22 cellular contexts compared by ENCODE assay signal in the genomic region with DNA sequence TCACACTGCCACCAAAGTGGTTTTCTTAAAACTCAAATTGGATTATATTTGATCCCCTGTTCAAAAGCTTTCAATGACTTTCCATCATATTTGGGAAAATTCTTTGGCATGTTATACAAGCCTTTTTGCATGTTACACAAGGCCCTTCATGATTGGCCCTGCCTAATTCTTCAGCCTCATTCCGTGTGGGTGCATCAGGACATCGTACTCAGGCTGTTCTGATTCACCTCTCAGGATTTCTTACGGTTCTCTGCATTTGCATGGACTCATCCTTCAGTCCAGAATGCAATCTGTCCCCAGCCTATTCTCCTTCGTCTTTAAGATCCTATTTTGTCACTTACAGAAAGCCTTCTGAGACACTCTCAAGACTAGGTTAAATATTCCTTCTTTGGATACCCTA.
"Had no signal": no experiment of that assay in that cellular context is flagged by ENCODE, and none has a peak within 500 bp of the region (broad histone marks: within the 10 kb centered on the region; RNA-seq: fewer than 3 reads in every experiment).

No MANE protein-coding gene starts in this region.

- ATAC-seq: esophagus mucosa, heart right ventricle, natural killer cell, upper lobe of right lung had no signal

- DNase-seq: activated B cell treated with CpG ODN at 0.5 μM for 24 hours; activated CD4-positive, alpha-beta memory T cell treated with anti-CD3 and anti-CD28 coated beads, Interleukin-2, amount 10 ng/mL, durations not matched to agents 7 days and 5 days; activated CD4-positive, alpha-beta T cell treated with anti-CD3 and anti-CD28 coated beads for 4 hours; activated naive CD4-positive, alpha-beta T cell treated with Interleukin-2 at 50 U/mL for 16 hours; activated naive CD8-positive, alpha-beta T cell treated with anti-CD3 and anti-CD28 coated beads, Interleukin-2, amount 10 ng/mL, durations not matched to agents 7 days and 5 days; activated T-cell treated with anti-CD3 and anti-CD28 coated beads, Interleukin-2, amount 50 U/mL, for 24 hours; anterior cingulate cortex; brain microvascular endothelial cell; cerebellar nuclear complex; cortex of kidney; effector CD4-positive, alpha-beta T cell; heart right ventricle; islet precursor cell; natural killer cell; posterior cingulate gyrus; retina; stimulated activated CD4-positive, alpha-beta T cell treated with anti-CD3 and anti-CD28 coated beads, Interleukin-12 subunit alpha, Interleukin-12 subunit beta, amount 100 ng/mL, for 4 hours; stimulated activated CD4-positive, alpha-beta T cell treated with anti-CD3 and anti-CD28 coated beads, Interleukin-1b, Interleukin-23, amount 100 ng/mL, for 48 hours; stimulated activated CD8-positive, alpha-beta memory T cell treated with anti-CD3 and anti-CD28 coated beads, Interleukin-4, amount 100 ng/mL, for 48 hours; stimulated activated naive CD4-positive, alpha-beta T cell; upper lobe of right lung had no signal
